Comparison of ENCODE assay signal across 8 cellular contexts in the genomic region with DNA sequence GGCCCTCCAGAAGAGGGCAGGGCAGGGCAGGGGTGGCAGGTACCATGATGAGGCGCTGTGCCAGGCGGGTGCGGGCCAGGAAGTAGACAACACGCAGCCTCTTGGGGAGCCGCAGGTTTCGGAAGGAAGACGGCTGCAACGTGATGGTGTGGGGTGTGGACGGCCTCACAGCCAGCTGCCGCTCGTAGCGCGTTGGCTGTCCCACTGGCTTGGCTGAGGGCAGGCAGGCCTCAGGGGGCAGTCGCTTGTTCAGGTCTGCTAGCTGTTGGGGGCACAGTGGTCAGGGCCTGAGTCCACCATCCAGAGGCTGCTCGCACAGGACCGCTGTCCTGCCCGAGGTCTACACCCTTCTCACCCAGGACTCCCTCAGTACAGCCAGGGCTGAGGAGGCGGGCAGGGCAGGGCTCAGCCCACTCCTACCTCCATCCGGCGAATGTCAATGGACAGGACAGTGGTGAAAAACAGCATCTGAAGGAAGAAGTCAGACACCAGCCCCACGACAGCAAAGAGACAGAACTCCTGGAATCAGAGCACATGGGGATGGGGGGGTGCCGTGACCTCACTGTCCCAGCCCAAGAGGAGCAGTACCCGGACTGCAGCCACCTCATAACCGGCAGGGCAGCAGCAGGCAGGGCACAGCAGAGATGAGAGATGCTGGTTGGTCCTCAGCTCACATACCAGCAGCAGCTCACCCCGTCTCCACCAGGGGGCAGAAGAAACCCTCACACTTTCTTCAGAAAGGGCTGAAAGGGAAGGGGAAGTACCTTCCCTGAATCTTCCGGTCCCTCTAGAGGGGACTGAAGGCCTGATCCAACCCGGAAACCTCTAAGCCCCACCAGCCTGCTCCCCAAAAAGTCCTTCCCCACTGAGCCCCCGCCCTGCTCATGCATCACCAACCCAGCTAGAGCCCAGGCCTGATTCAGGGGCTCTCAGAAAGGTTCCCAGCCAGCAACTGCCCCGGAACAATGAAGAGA. TPM values are rescaled to one million over a fixed set of nuclear protein-coding genes. Genes with fewer than 3 reads are reported as not detected.
A peak's percentile ranks its signal among the peaks of the same experiment; 100 is the strongest.
DNase-seq lines count a peak whose midpoint lies in the region; ATAC-seq and TF ChIP-seq lines count a peak whose summit lies in the region.

No MANE protein-coding gene starts in this region.

- CTCF ChIA-PET in HEK293T (lab: Yijun Ruan, JAX), result interaction anchor here (0.7 to 1.6 kb wide), 9 partner anchors 10 to 375 kb away, joined by 3 to 7 read pairs (median 4); a partner anchor contains a TSS

- no peak for TF ChIP-seq EP300 in sigmoid colon (IDR thresholded peaks at IDR 0.05)

- DNase-seq in GM04504 (ENCODE audit: low read depth) (peak; percentile 75), HEK293T (ENCODE audit: extremely low spot score) (peak; percentile 89), NCI-H1105 (lab: John Stamatoyannopoulos, UW) (peak; percentile 33), T-helper 22 cell (ENCODE audit: low read depth) (peak; percentile 68), astrocyte of the hippocampus (ENCODE audit: low read depth, low spot score) (peak; percentile 95), hypothalamus (lab: John Stamatoyannopoulos, UW) (peak in 49 of 51 donors; percentile 26 to 92 (median 73)), sigmoid colon (peak; percentile 91)

- peak overlapping the region; percentile 55 to 76 (median 69) for H3K27ac ChIP-seq in sigmoid colon

- intact Hi-C loops in sigmoid colon (cut with DNase I), result loop anchor here (1.0 kb wide), 1 partner anchor 56 kb away; no protein-coding TSS in a partner anchor

- TF ChIP-seq POLR2A in sigmoid colon (IDR thresholded peaks at IDR 0.05), result no peak

- POLR2A ChIA-PET in HEK293T (lab: Yijun Ruan, JAX), result interaction anchor here (0.9 to 1.8 kb wide), 6 partner anchors 8 to 102 kb away, joined by 3 to 6 read pairs (median 4); a partner anchor contains a TSS

- 69 to 72% methylated on average over 29 of the region's 29 CpGs for WGBS in sigmoid colon, 2 donors

- H3K27me3 ChIP-seq in sigmoid colon, result no peaks in the 10 kb centered on the region

- ATAC-seq in HG03469 (IDR thresholded peaks at IDR 0.05; ENCODE audit: unreplicated experiment), result no peak

- no peak overlapping the region for H3K4me3 ChIP-seq in sigmoid colon

- H3K36me3 ChIP-seq in sigmoid colon, result peaks cover 0 to 69% (median 24%) of the 10 kb centered on the region in 4 donors

- peaks cover 0 to 18% (median 12%) of the 10 kb centered on the region in 4 donors for H3K4me1 ChIP-seq in sigmoid colon

- peak; percentile 86 to 96 (median 90) for TF ChIP-seq CTCF in sigmoid colon (IDR thresholded peaks at IDR 0.05)

- H3K9me3 ChIP-seq in sigmoid colon, result no peaks in the 10 kb centered on the region

TF ChIP-seq in HEK293T, 16 proteins besides CTCF, POLR2A, EP300 and RAD21:
- TF ChIP-seq HDGF (IDR thresholded peaks at IDR 0.05; ENCODE audit: borderline replicate concordance), result peak; percentile 19; the same call in 1 of the 2 replicates
- 0 out of 2 replicates have a peak, but pooled peaks have one; percentile 10 for TF ChIP-seq ELF4 (IDR thresholded peaks at IDR 0.05)
- no peak for TF ChIP-seq SUZ12 (IDR thresholded peaks at IDR 0.05)
- TF ChIP-seq, protein P1, sequence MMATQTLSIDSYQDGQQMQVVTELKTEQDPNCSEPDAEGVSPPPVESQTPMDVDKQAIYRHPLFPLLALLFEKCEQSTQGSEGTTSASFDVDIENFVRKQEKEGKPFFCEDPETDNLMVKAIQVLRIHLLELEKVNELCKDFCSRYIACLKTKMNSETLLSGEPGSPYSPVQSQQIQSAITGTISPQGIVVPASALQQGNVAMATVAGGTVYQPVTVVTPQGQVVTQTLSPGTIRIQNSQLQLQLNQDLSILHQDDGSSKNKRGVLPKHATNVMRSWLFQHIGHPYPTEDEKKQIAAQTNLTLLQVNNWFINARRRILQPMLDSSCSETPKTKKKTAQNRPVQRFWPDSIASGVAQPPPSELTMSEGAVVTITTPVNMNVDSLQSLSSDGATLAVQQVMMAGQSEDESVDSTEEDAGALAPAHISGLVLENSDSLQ (IDR thresholded peaks at IDR 0.05), result no peak
TF ChIP-seq in HEK293T: peak in this region for 2.

RNA-seq across cellular contexts. Expression of a gene that starts 40.0 kb away (rescaled TPM):
- total RNA-seq in sigmoid colon, result 10 to 100 TPM; 11.0 to 26.9 (median 14.7) TPM
- 10 to 100 TPM in 2 of 3 donors, 1 to 10 TPM in 1; 7.8 to 23.1 (median 10.2) TPM for polyA plus RNA-seq in sigmoid colon

RNA-seq across cellular contexts. Expression of a gene that starts 54.9 kb away (rescaled TPM):
- 10 to 100 TPM; 49.2 to 63.9 (median 56.9) TPM for total RNA-seq in sigmoid colon
- 10 to 100 TPM; 10.8 to 81.0 (median 16.9) TPM for polyA plus RNA-seq in sigmoid colon

Comparison
In these comparisons a context has a peak if more than half of its experiments do, and no peak if none do; other contexts are left out.
1. DNase-seq: peak in every context shown above with its lines; median percentile 95 in astrocyte of the hippocampus; 91 in sigmoid colon; 89 in HEK293T; 75 in GM04504; 73 in hypothalamus; 68 in T-helper 22 cell; 33 in NCI-H1105.